Comparison of ENCODE assay signal across 34 cellular contexts in the genomic region with DNA sequence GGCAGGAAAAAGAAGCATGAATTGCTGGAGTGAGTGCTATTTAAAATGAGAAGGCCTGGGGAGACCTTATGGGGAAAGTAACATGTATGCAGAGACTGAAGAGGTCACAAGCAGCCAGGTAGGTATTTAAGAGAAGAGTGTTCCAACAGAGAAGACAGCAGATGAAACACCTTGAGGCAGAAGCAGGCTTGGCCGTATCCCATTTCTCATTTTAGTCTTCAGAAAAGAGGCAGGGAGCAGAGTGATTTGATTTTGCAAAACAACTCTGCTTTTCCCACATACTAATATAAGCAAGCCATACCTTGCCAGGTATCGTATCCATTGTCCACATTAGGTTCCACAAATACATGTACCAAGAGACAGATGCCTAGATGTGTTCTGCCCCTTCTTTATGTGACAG.
DNase-seq lines count a peak whose midpoint lies in the region; ATAC-seq and TF ChIP-seq lines count a peak whose summit lies in the region.
"Had no signal": no experiment of that assay in that cellular context is flagged by ENCODE, and none has a peak within 500 bp of the region (broad histone marks: within the 10 kb centered on the region; RNA-seq: fewer than 3 reads in every experiment).

No MANE protein-coding gene starts in this region.

- ATAC-seq in gastroesophageal sphincter, result no peak
- no peak for ATAC-seq in T-cell (replicated peaks in 1 of 4)
- ATAC-seq: A549; CD8-positive, alpha-beta T cell had no signal

- H3K23ac ChIP-seq in H9 (ENCODE audit: insufficient read length, low read depth, low read length), result no peak overlapping the region

- TF ChIP-seq EP300 in esophagus muscularis mucosa (IDR thresholded peaks at IDR 0.05) (no peak), gastroesophageal sphincter (IDR thresholded peaks at IDR 0.05) (no peak)

- TF ChIP-seq CTCF in H9 (conservative IDR thresholded peaks at IDR 0.05), result no peak
- no peak for TF ChIP-seq CTCF in esophagus muscularis mucosa (IDR thresholded peaks at IDR 0.05)
- TF ChIP-seq CTCF in gastroesophageal sphincter (IDR thresholded peaks at IDR 0.05), result no peak
- no peak for TF ChIP-seq CTCF in thyroid gland (IDR thresholded peaks at IDR 0.05)

- H3K56ac ChIP-seq in H9 (ENCODE audit: insufficient read length, low read depth, low read length), result no peak overlapping the region

- H3K4me3 ChIP-seq in esophagus muscularis mucosa (no peak overlapping the region), gastroesophageal sphincter (no peak overlapping the region), thyroid gland (replicated peaks in 1 of 3) (no peak overlapping the region)
- H3K4me3 ChIP-seq: A549; BLaER1; BLaER1 treated with 17β-estradiol and CSF1 and Interleukin-3, amounts not matched to agents 10 nM and 100 nM had no signal

- no peaks in the 10 kb centered on the region for H3K36me3 Mint-ChIP-seq in H9 (ENCODE audit: insufficient read depth in 1 of 3, low read depth in 3 of 3)
- no peaks in the 10 kb centered on the region for H3K36me3 Mint-ChIP-seq in T-cell
- H3K36me3 Mint-ChIP-seq: CD14-positive monocyte; CD4-positive, alpha-beta memory T cell; CD4-positive, CD25-positive, alpha-beta regulatory T cell; CD8-positive, alpha-beta T cell had no signal

- no peak overlapping the region for H4K5ac ChIP-seq in H9 (ENCODE audit: insufficient read length, low read depth, low read length)

- intact Hi-C loops in esophagus muscularis mucosa (cut with DNase I), result no loop called here
- intact Hi-C loops in thyroid gland (cut with DNase I), result no loop called here

- no peaks in the 10 kb centered on the region for H3K9me3 Mint-ChIP-seq in H9
- H3K9me3 Mint-ChIP-seq in T-cell, result peaks cover 0 to 7% (median 5%) of the 10 kb centered on the region in 3 donors
- H3K9me3 Mint-ChIP-seq: CD8-positive, alpha-beta T cell had no signal

- H3K4me2 ChIP-seq in H9 (ENCODE audit: insufficient read depth, insufficient read length, low read length), result no peak overlapping the region
- H3K4me2 ChIP-seq: A549 had no signal

- H3K4ac ChIP-seq in H9 (ENCODE audit: low read depth, low read length), result no peak overlapping the region

- no CpG with 5 or more reads among the region's 2 CpGs for WGBS in H9 (ENCODE audit: extremely low coverage, insufficient read length, low lambda C conversion rate)
- 85% methylated on average over 2 of the region's 2 CpGs for WGBS in esophagus muscularis mucosa
- WGBS in gastroesophageal sphincter (ENCODE audit: low coverage in 1 of 2), 2 donors, result 79 to 94% methylated on average over 2 of the region's 2 CpGs
- 89 to 92% methylated on average over 2 of the region's 2 CpGs for WGBS in thyroid gland, 2 donors

- H3K27me3 ChIP-seq in H9 (ENCODE audit: insufficient read depth, low read length) (no peaks in the 10 kb centered on the region), esophagus muscularis mucosa (no peaks in the 10 kb centered on the region), gastroesophageal sphincter (no peaks in the 10 kb centered on the region), thyroid gland (no peaks in the 10 kb centered on the region)
- H3K27me3 ChIP-seq: BE2C; BLaER1; BLaER1 treated with 17β-estradiol and CSF1 and Interleukin-3, amounts not matched to agents 10 nM and 100 nM had no signal

- H3K4me3 Mint-ChIP-seq in H9 (no peak overlapping the region), T-cell (no peak overlapping the region)
- H3K4me3 Mint-ChIP-seq: B cell; CD14-positive monocyte; CD4-positive, alpha-beta memory T cell; CD4-positive, alpha-beta T cell; CD4-positive, CD25-positive, alpha-beta regulatory T cell; CD8-positive, alpha-beta memory T cell; CD8-positive, alpha-beta T cell had no signal

- no peak overlapping the region for H2BK120ac ChIP-seq in H9 (ENCODE audit: low read depth, low read length, poor library complexity, severe bottlenecking)

- no peaks in the 10 kb centered on the region for H3K79me2 ChIP-seq in H9 (ENCODE audit: insufficient read depth, low read length)

- DNase-seq in G401 (ENCODE audit: low spot score) (peak; percentile 63), H9 (no peak), cerebellar cortex (ENCODE audit: low spot score) (peak; percentile 53), esophagus muscularis mucosa (ENCODE audit: extremely low spot score) (peak; percentile 50), T-cell (no peak), AG08395 (ENCODE audit: low spot score) (no peak), thyroid gland (no peak)
- DNase-seq: 8988T; ACHN; AML-193; BE2C; Caco-2; Calu3; CD4-positive, alpha-beta memory T cell; CD4-positive, alpha-beta T cell; CD4-positive, CD25-positive, alpha-beta regulatory T cell; CD8-positive, alpha-beta memory T cell; CD8-positive, alpha-beta T cell; COR-L47; DMS 273 treated with DMSO at 0.1 percent for 48 hours; DMS153; DMS53; DMS79; DMS79 treated with DMSO at 0.1 percent for 48 hours; DND-41; EL had no signal

- H2BK20ac ChIP-seq in H9 (ENCODE audit: low read depth, low read length, poor library complexity, severe bottlenecking), result no peak overlapping the region

- H3K9ac ChIP-seq in H9 (ENCODE audit: extremely low read depth, insufficient read length, low read length), result no peak overlapping the region
- H3K9ac ChIP-seq: BLaER1; BLaER1 treated with 17β-estradiol and CSF1 and Interleukin-3, amounts not matched to agents 10 nM and 100 nM had no signal

- no peak overlapping the region for H3K18ac ChIP-seq in H9 (ENCODE audit: insufficient read length, low read depth, low read length)

- no peaks in the 10 kb centered on the region for H3K23me2 ChIP-seq in H9 (ENCODE audit: insufficient read length, low read depth, low read length, poor library complexity, severe bottlenecking)

- H3K9me3 ChIP-seq in H9 (ENCODE audit: control insufficient read depth, low read depth, low read length) (no peaks in the 10 kb centered on the region), esophagus muscularis mucosa (no peaks in the 10 kb centered on the region), gastroesophageal sphincter (no peaks in the 10 kb centered on the region), thyroid gland (no peaks in the 10 kb centered on the region)
- H3K9me3 ChIP-seq: A549; BE2C; BLaER1; BLaER1 treated with 17β-estradiol and CSF1 and Interleukin-3, amounts not matched to agents 10 nM and 100 nM; Caco-2 had no signal

- no peak overlapping the region for H4K8ac ChIP-seq in H9 (replicated peaks; ENCODE audit: insufficient read length, low read depth, low read length)

- no peak overlapping the region for H2AFZ ChIP-seq in H9 (ENCODE audit: low read length)

- H3K4me1 ChIP-seq in H9 (ENCODE audit: insufficient read depth, low read length) (no peaks in the 10 kb centered on the region), esophagus muscularis mucosa (no peaks in the 10 kb centered on the region), gastroesophageal sphincter (no peaks in the 10 kb centered on the region), thyroid gland (no peaks in the 10 kb centered on the region)
- H3K4me1 ChIP-seq: A549, Caco-2 had no signal

- CTCF ChIA-PET in T-cell (lab: Charles Lee), result no interaction called here

- H3K79me1 ChIP-seq in H9 (ENCODE audit: insufficient read depth, low read depth, low read length, poor library complexity, severe bottlenecking), result no peaks in the 10 kb centered on the region

- no peak overlapping the region for H3K14ac ChIP-seq in H9 (ENCODE audit: insufficient read depth, low read length)

- no peak overlapping the region for H2BK5ac ChIP-seq in H9 (ENCODE audit: insufficient read length, low read length)

- H3K36me3 ChIP-seq in esophagus muscularis mucosa (no peaks in the 10 kb centered on the region), gastroesophageal sphincter (no peaks in the 10 kb centered on the region), thyroid gland (no peaks in the 10 kb centered on the region)
- H3K36me3 ChIP-seq: BE2C; BLaER1; BLaER1 treated with 17β-estradiol and CSF1 and Interleukin-3, amounts not matched to agents 10 nM and 100 nM had no signal

- no peak overlapping the region for H2BK12ac ChIP-seq in H9 (ENCODE audit: insufficient read length, low read depth, low read length)

- no peak overlapping the region for H3K27ac ChIP-seq in H9 (ENCODE audit: insufficient read length, low read depth, low read length)
- H3K27ac ChIP-seq in esophagus muscularis mucosa (replicated peaks in 1 of 4), result no peak overlapping the region
- H3K27ac ChIP-seq in gastroesophageal sphincter, result no peak overlapping the region
- H3K27ac ChIP-seq in thyroid gland, result no peak overlapping the region
- H3K27ac ChIP-seq: 22Rv1; A549; BLaER1; BLaER1 treated with 17β-estradiol and CSF1 and Interleukin-3, amounts not matched to agents 10 nM and 100 nM; C4-2B had no signal

- POLR2A ChIA-PET in T-cell (lab: Charles Lee), result no interaction called here

- no peak overlapping the region for H4K91ac ChIP-seq in H9 (ENCODE audit: insufficient read length, low read depth, low read length)

- no peaks in the 10 kb centered on the region for H3K27me3 Mint-ChIP-seq in H9 (ENCODE audit: low read depth)
- peaks cover 2 to 4% of the 10 kb centered on the region in 2 donors for H3K27me3 Mint-ChIP-seq in T-cell
- H3K27me3 Mint-ChIP-seq: B cell; CD4-positive, alpha-beta T cell had no signal

- H3K27ac Mint-ChIP-seq in H9, result no peak overlapping the region
- no peak overlapping the region for H3K27ac Mint-ChIP-seq in T-cell
- H3K27ac Mint-ChIP-seq: B cell; CD14-positive monocyte; CD4-positive, alpha-beta memory T cell; CD4-positive, alpha-beta T cell; CD4-positive, CD25-positive, alpha-beta regulatory T cell; CD8-positive, alpha-beta memory T cell; CD8-positive, alpha-beta T cell had no signal

- H3K4me1 Mint-ChIP-seq in H9 (peaks cover 13 to 18% of the 10 kb centered on the region in 2 experiments), T-cell (no peaks in the 10 kb centered on the region)
- H3K4me1 Mint-ChIP-seq: B cell; CD14-positive monocyte; CD4-positive, alpha-beta memory T cell; CD4-positive, CD25-positive, alpha-beta regulatory T cell; CD8-positive, alpha-beta memory T cell had no signal

- no peak overlapping the region for H2AK5ac ChIP-seq in H9 (ENCODE audit: insufficient read length, low read length)

- no peaks in the 10 kb centered on the region for H4K20me1 ChIP-seq in H9 (ENCODE audit: control insufficient read depth, insufficient read depth, insufficient read length)
- H4K20me1 ChIP-seq: BLaER1; BLaER1 treated with 17β-estradiol and CSF1 and Interleukin-3, amounts not matched to agents 10 nM and 100 nM had no signal

- in situ Hi-C loops in G401 (cut with HindIII; ENCODE audit: low sequenced_read_pairs), result no loop called here

- no peak overlapping the region for H3T11ph ChIP-seq in H9 (ENCODE audit: low read length)

- no peak for TF ChIP-seq POLR2A in esophagus muscularis mucosa (IDR thresholded peaks at IDR 0.05; ENCODE audit: low read depth)
- no peak for TF ChIP-seq POLR2A in gastroesophageal sphincter (IDR thresholded peaks at IDR 0.05)
- no peak for TF ChIP-seq POLR2A in thyroid gland (IDR thresholded peaks at IDR 0.05)

- 0 out of 2 replicates have a peak overlapping the region, but pooled peaks have one; percentile 37 for H2BK15ac ChIP-seq in H9 (ENCODE audit: low read depth, low read length)

Comparison
In these comparisons a context has a peak if more than half of its experiments do, and no peak if none do; other contexts are left out.
1. DNase-seq: peak in G401 (single experiment), cerebellar cortex (single experiment) and esophagus muscularis mucosa (single experiment); none in H9 (single experiment), T-cell (0 of 34), AG08395 (single experiment) and thyroid gland (0 of 2).